12 cellular contexts compared by ENCODE assay signal in the genomic region with DNA sequence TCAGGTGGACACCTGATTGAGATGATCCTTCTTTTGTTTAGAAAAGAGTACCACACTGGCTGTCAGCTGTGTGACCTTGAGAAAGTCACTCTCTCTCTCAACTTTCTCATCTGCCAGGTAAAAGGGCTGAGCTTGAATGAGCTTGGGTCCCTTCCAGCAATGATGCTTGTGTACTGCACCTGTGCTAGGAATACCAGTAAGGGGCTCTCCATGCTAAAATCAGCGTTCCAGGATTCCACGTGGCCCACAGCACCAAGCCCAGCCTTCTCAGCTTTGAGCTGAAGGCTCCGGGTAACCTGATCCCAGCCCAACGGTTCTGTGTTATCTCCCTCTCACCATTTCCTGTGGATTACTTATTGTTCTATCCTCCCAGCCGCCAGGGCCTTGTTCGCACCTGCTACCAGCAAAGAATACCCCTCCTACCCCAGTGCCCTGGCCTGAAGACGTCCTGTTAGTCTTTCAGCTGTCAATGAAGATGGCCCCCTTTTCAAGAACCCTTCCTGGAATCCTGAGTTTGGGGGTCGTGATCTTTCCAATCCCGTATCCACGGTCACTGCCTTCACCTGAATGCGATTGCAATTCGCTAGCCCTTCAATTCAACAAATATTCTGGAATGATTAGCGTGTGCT. TPM values are rescaled to one million over a fixed set of nuclear protein-coding genes. Genes with fewer than 3 reads are reported as not detected.
A peak's percentile ranks its signal among the peaks of the same experiment; 100 is the strongest.
DNase-seq lines count a peak whose midpoint lies in the region; ATAC-seq and TF ChIP-seq lines count a peak whose summit lies in the region.
"Had no signal": no experiment of that assay in that cellular context is flagged by ENCODE, and none has a peak within 500 bp of the region (broad histone marks: within the 10 kb centered on the region; RNA-seq: fewer than 3 reads in every experiment).

No MANE protein-coding gene starts in this region.

- H3K4me3 ChIP-seq in A673 (ENCODE audit: low read depth, low read length, poor library complexity, severe bottlenecking) (no peak overlapping the region), PC-3 (ENCODE audit: low read length) (no peak overlapping the region), left ventricle myocardium inferior (no peak overlapping the region)
- H3K4me3 ChIP-seq: coronary artery had no signal

- H3K9me2 ChIP-seq in PC-3 (replicated peaks; ENCODE audit: low read length), result no peaks in the 10 kb centered on the region

- no peak overlapping the region for H3K9ac ChIP-seq in PC-3 (ENCODE audit: low read length)

- CTCF ChIA-PET in A673 (lab: Charles Lee) (no interaction called here), PC-3 (lab: Charles Lee) (no interaction called here)

- DNase-seq in A673 (ENCODE audit: low spot score), result no peak
- peak; percentile 86 for DNase-seq in KBM-7
- DNase-seq in NCI-H524 (lab: John Stamatoyannopoulos, UW), result peak; percentile 90 to 97
- peak; percentile 73 for DNase-seq in dermis blood vessel endothelial cell
- DNase-seq in PC-3, result no peak
- DNase-seq in left ventricle myocardium inferior, result no peak
- no peak for DNase-seq in activated CD4-positive, CD25-positive, alpha-beta regulatory T cell (lab: John Stamatoyannopoulos, UW)
- DNase-seq in activated T-cell treated with anti-CD3 and anti-CD28 coated beads, Interleukin-2, amount 50 U/mL, for 72 hours, result no peak
- DNase-seq: activated CD8-positive, alpha-beta memory T cell treated with anti-CD3 and anti-CD28 coated beads, Interleukin-2, amount 50 U/mL, for 4 hours; retina; stimulated activated naive CD8-positive, alpha-beta T cell treated with anti-CD3 and anti-CD28 coated beads, Interleukin-15, amount 100 ng/mL, for 72 hours had no signal

- no peak overlapping the region for H3K4me2 ChIP-seq in PC-3 (ENCODE audit: low read length)

- H3K9me3 Mint-ChIP-seq in activated T-cell treated with anti-CD3 and anti-CD28 coated beads, Interleukin-2, amount 50 U/mL, for 72 hours, result no peaks in the 10 kb centered on the region
- H3K9me3 Mint-ChIP-seq: stimulated activated naive CD8-positive, alpha-beta T cell treated with anti-CD3 and anti-CD28 coated beads, Interleukin-15, amount 100 ng/mL, for 72 hours had no signal

- no peaks in the 10 kb centered on the region for H3K27me3 Mint-ChIP-seq in activated T-cell treated with anti-CD3 and anti-CD28 coated beads, Interleukin-2, amount 50 U/mL, for 72 hours (ENCODE audit: low read depth)

- no peaks in the 10 kb centered on the region for H3K36me3 Mint-ChIP-seq in activated T-cell treated with anti-CD3 and anti-CD28 coated beads, Interleukin-2, amount 50 U/mL, for 72 hours (ENCODE audit: insufficient read depth in 2 of 2)

- H3K36me3 ChIP-seq in A673 (ENCODE audit: insufficient read depth, low read length, poor library complexity, severe bottlenecking), result no peaks in the 10 kb centered on the region
- H3K36me3 ChIP-seq in PC-3 (ENCODE audit: low read depth, low read length), result no peaks in the 10 kb centered on the region
- H3K36me3 ChIP-seq in left ventricle myocardium inferior, result no peaks in the 10 kb centered on the region

- no peaks in the 10 kb centered on the region for H3F3A ChIP-seq in PC-3 (ENCODE audit: low read length, unreplicated experiment)

- TF ChIP-seq CTCF in A673 (conservative IDR thresholded peaks at IDR 0.05; ENCODE audit: low read depth, low read length) (no peak), PC-3 (conservative IDR thresholded peaks at IDR 0.05; ENCODE audit: low read depth, low read length) (no peak), left ventricle myocardium inferior (IDR thresholded peaks at IDR 0.05; ENCODE audit: borderline replicate concordance) (no peak)

- H3K27ac Mint-ChIP-seq in activated T-cell treated with anti-CD3 and anti-CD28 coated beads, Interleukin-2, amount 50 U/mL, for 72 hours, result no peak overlapping the region

- no peak overlapping the region for H2AFZ ChIP-seq in PC-3 (ENCODE audit: low read length)

- H3K27ac ChIP-seq in A673 (ENCODE audit: low read depth, low read length, poor library complexity, severe bottlenecking) (peak overlapping the region; percentile 54), PC-3 (ENCODE audit: low read length) (no peak overlapping the region), left ventricle myocardium inferior (replicated peaks) (no peak overlapping the region)
- H3K27ac ChIP-seq: coronary artery had no signal

- peaks cover 30% of the 10 kb centered on the region for H3K4me1 ChIP-seq in A673 (ENCODE audit: insufficient read depth, low read length, poor library complexity, severe bottlenecking)
- H3K4me1 ChIP-seq in PC-3 (ENCODE audit: insufficient read depth, low read length), result peaks cover 9% of the 10 kb centered on the region
- peaks cover 12% of the 10 kb centered on the region for H3K4me1 ChIP-seq in left ventricle myocardium inferior

- BruUV-seq in A673 (replicated peaks; lab: Mats Ljungman, UMichigan) (no TSS peak), PC-3 (replicated peaks; lab: Mats Ljungman, UMichigan) (no TSS peak)

- intact Hi-C loops in A673 (cut with micrococcal nuclease; ENCODE audit: unreplicated experiment) (no loop called here), PC-3 (cut with micrococcal nuclease) (no loop called here), left ventricle myocardium inferior (cut with micrococcal nuclease) (no loop called here)

- no peaks in the 10 kb centered on the region for H3K27me3 ChIP-seq in A673 (replicated peaks; ENCODE audit: insufficient read depth, low read depth, low read length, poor library complexity)
- H3K27me3 ChIP-seq in PC-3 (ENCODE audit: low read length), result no peaks in the 10 kb centered on the region
- no peaks in the 10 kb centered on the region for H3K27me3 ChIP-seq in left ventricle myocardium inferior (ENCODE audit: low read depth)

- peaks cover 7% of the 10 kb centered on the region for H3K4me1 Mint-ChIP-seq in activated T-cell treated with anti-CD3 and anti-CD28 coated beads, Interleukin-2, amount 50 U/mL, for 72 hours (ENCODE audit: low read depth)

- no peaks in the 10 kb centered on the region for H3K79me2 ChIP-seq in PC-3 (ENCODE audit: low read length)

- POLR2A ChIA-PET in A673 (lab: Charles Lee; ENCODE audit: low non-redundant PET) (no interaction called here), PC-3 (lab: Charles Lee; ENCODE audit: unreplicated experiment) (no interaction called here)

- H3K9me3 ChIP-seq in A673 (ENCODE audit: low read depth, low read length, poor library complexity, severe bottlenecking) (no peaks in the 10 kb centered on the region), PC-3 (ENCODE audit: low read length) (no peaks in the 10 kb centered on the region), left ventricle myocardium inferior (replicated peaks) (no peaks in the 10 kb centered on the region)

- in situ Hi-C loops in KBM-7 (cut with MboI; ENCODE audit: low pct_unique_long_range_greater_than_20kb, low sequenced_read_pairs), result loop anchor here (25.0 kb wide), 2 partner anchors 410 to 835 kb away; a partner anchor contains a TSS

- no peaks in the 10 kb centered on the region for H4K20me1 ChIP-seq in PC-3 (ENCODE audit: low read length)

- ATAC-seq in PC-3, result no peak
- no peak for ATAC-seq in activated T-cell treated with anti-CD3 and anti-CD28 coated beads, Interleukin-2, amount 50 U/mL, for 72 hours (replicated peaks in 1 of 2)
- ATAC-seq: stimulated activated naive CD8-positive, alpha-beta T cell treated with anti-CD3 and anti-CD28 coated beads, Interleukin-15, amount 100 ng/mL, for 72 hours had no signal

- no peak overlapping the region for H3K4me3 Mint-ChIP-seq in activated T-cell treated with anti-CD3 and anti-CD28 coated beads, Interleukin-2, amount 50 U/mL, for 72 hours

RNA-seq across cellular contexts. Expression of a gene that starts 54.2 kb away (rescaled TPM):
- total RNA-seq in A673 (2021), result 0.58 and 1.1 TPM in 2 replicates
- 16.3 and 21.1 TPM in 2 replicates for total RNA-seq in dermis blood vessel endothelial cell
- 0.66 and 0.86 TPM in 2 replicates for total RNA-seq in PC-3 (2014; rRNA removed)
- 31.9 TPM for total RNA-seq in left ventricle myocardium inferior
- not detected for total RNA-seq in activated T-cell treated with anti-CD3 and anti-CD28 coated beads, Interleukin-2, amount 50 U/mL, for 72 hours

Comparison
In these comparisons a context has a peak if more than half of its experiments do, and no peak if none do; other contexts are left out.
1. DNase-seq: peak in KBM-7 (single experiment), NCI-H524 (2 of 2) and dermis blood vessel endothelial cell (single experiment); none in A673 (single experiment), PC-3 (single experiment), left ventricle myocardium inferior (single experiment), activated CD4-positive, CD25-positive, alpha-beta regulatory T cell (0 of 4) and activated T-cell treated with anti-CD3 and anti-CD28 coated beads, Interleukin-2, amount 50 U/mL, for 72 hours (0 of 2).